ENCODE assay signal across 1 cellular context in genomic region chr7:139357729-139358506, GRCh38.
TF ChIP-seq lines count a peak whose summit lies in the region.

No MANE protein-coding gene starts in this region.

TF ChIP-seq in GM12878, 131 proteins besides CTCF, POLR2A, EP300 and RAD21:
- peak in 1 of 2 experiments; percentile 9; a peak in 1 of 4 replicates for TF ChIP-seq IKZF2 (IDR thresholded peaks at IDR 0.05)
TF ChIP-seq in GM12878: peak in this region for 1; not testable (repeated sequence) for 130.
